Comparison of ENCODE assay signal across 8 cellular contexts in the genomic region with DNA sequence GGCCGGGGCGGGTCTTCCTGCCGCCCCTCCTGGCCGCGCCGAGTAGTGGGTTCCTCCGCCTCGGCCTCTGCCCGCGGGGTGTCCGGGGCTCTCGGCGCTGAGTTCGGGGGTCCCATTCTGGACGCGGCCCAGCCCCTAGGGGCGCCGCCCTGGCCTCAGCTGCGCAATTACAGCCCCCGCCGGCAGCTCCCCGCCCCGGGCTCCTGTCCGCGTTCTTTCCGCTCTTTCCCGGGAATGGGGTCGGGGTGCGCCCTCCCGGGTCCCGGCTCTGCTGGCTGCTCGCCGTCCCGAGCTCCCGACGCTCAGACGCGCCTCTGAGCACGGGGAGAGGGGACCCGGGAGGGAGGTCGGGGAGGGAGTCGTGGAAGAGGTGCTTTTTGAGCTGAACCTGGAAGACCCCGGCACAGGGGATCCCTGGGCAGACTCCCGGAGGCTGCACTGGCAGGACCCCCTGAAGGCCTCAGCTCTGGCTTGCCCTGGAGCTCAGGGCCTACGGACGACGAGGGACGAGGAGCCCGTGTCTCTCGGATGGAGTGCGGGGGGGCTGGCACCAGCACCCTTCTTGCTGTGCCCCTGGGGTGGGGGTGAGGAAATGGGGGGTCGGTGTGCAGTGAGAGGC. TPM values are rescaled to one million over a fixed set of nuclear protein-coding genes. Genes with fewer than 3 reads are reported as not detected.
A peak's percentile ranks its signal among the peaks of the same experiment; 100 is the strongest.
DNase-seq lines count a peak whose midpoint lies in the region; ATAC-seq and TF ChIP-seq lines count a peak whose summit lies in the region.

No MANE protein-coding gene starts in this region.

- H3K9ac ChIP-seq in SU-DHL-6 (ENCODE audit: low read length), result peak overlapping the region; percentile 79

- no peaks in the 10 kb centered on the region for H3K9me2 ChIP-seq in SU-DHL-6 (replicated peaks; ENCODE audit: insufficient read depth, low read length)

- H3K9me3 ChIP-seq in heart left ventricle, result no peaks in the 10 kb centered on the region
- H3K9me3 ChIP-seq in SU-DHL-6 (ENCODE audit: insufficient read depth, low read length), result no peaks in the 10 kb centered on the region
- H3K9me3 ChIP-seq in right atrium auricular region, result no peaks in the 10 kb centered on the region

- 0 to 2% (median 1%) methylated on average over 29 to 52 of the region's 52 CpGs for WGBS in heart left ventricle, 4 donors

- H3K27ac ChIP-seq in heart left ventricle (peak overlapping the region; percentile 86 to 99 (median 96)), SU-DHL-6 (ENCODE audit: low read depth, low read length) (no peak overlapping the region), right atrium auricular region (peak overlapping the region; percentile 95)

- peak overlapping the region; percentile 77 for H3K4me3 Mint-ChIP-seq in stimulated activated effector memory CD8-positive, alpha-beta T cell treated with anti-CD3 and anti-CD28 coated beads, Interleukin-12 subunit alpha, Interleukin-12 subunit beta, amount 100 ng/mL, for 72 hours

- DNase-seq in heart left ventricle (no peak), cardiac septum (ENCODE audit: low spot score) (no peak), right atrium auricular region (ENCODE audit: low spot score) (no peak), NCI-H69 (lab: John Stamatoyannopoulos, UW) (no peak), cerebellar nuclear complex (lab: John Stamatoyannopoulos, UW) (no peak), posterior vena cava (ENCODE audit: low spot score) (no peak)
- no peak for DNase-seq in stimulated activated effector memory CD8-positive, alpha-beta T cell treated with anti-CD3 and anti-CD28 coated beads, Interleukin-12 subunit alpha, Interleukin-12 subunit beta, amount 100 ng/mL, for 72 hours (ENCODE audit: low spot score in 2 of 2)

- H3K4me1 Mint-ChIP-seq in stimulated activated effector memory CD8-positive, alpha-beta T cell treated with anti-CD3 and anti-CD28 coated beads, Interleukin-12 subunit alpha, Interleukin-12 subunit beta, amount 100 ng/mL, for 72 hours, result peaks cover 29% of the 10 kb centered on the region

- H3K79me2 ChIP-seq in SU-DHL-6 (ENCODE audit: insufficient read depth, low read length), result peaks cover 19% of the 10 kb centered on the region

- H4K20me1 ChIP-seq in SU-DHL-6 (ENCODE audit: low read depth, low read length), result peaks cover 6% of the 10 kb centered on the region; the same call in 1 of the 2 replicates

- peak overlapping the region; percentile 43 for H3K27ac Mint-ChIP-seq in stimulated activated effector memory CD8-positive, alpha-beta T cell treated with anti-CD3 and anti-CD28 coated beads, Interleukin-12 subunit alpha, Interleukin-12 subunit beta, amount 100 ng/mL, for 72 hours

- H3K4me3 ChIP-seq in heart left ventricle, result peak overlapping the region; percentile 78 to 100 (median 93)
- peak overlapping the region; percentile 88 for H3K4me3 ChIP-seq in SU-DHL-6 (ENCODE audit: insufficient read depth, low read length, poor library complexity, severe bottlenecking)
- peak overlapping the region; percentile 86 to 97 for H3K4me3 ChIP-seq in right atrium auricular region

- H3K36me3 ChIP-seq in heart left ventricle (peaks cover 0 to 32% (median 24%) of the 10 kb centered on the region in 9 donors), SU-DHL-6 (ENCODE audit: low read length) (no peaks in the 10 kb centered on the region), right atrium auricular region (peaks cover 27% of the 10 kb centered on the region)

- peak overlapping the region; percentile 70 for H3K4me2 ChIP-seq in SU-DHL-6 (ENCODE audit: low read depth, low read length, poor library complexity, severe bottlenecking)

- peaks cover 0 to 3% (median 0%) of the 10 kb centered on the region in 9 donors for H3K27me3 ChIP-seq in heart left ventricle
- no peaks in the 10 kb centered on the region for H3K27me3 ChIP-seq in SU-DHL-6 (ENCODE audit: low read length)
- no peaks in the 10 kb centered on the region for H3K27me3 ChIP-seq in right atrium auricular region

- no peak for TF ChIP-seq POLR2A in heart left ventricle (IDR thresholded peaks at IDR 0.05)

- intact Hi-C loops in heart left ventricle (cut with DNase I), result loop anchor here in 1 of 10 donors (5.0 kb wide), 1 partner anchor 36 kb away; the partner anchor contains the start of genes PIDD1 and RPLP2
- intact Hi-C loops in cardiac septum (cut with DNase I), result loop anchor here (5.0 kb wide), 1 partner anchor 36 kb away; the partner anchor contains the start of genes PIDD1 and RPLP2
- intact Hi-C loops in posterior vena cava (cut with DNase I), result loop anchor here in 1 of 2 donors (5.0 kb wide), 1 partner anchor 1039 kb away; no protein-coding TSS in a partner anchor

- peak in 1 of 4 donors; percentile 0 for ATAC-seq in heart left ventricle
- ATAC-seq in stimulated activated effector memory CD8-positive, alpha-beta T cell treated with anti-CD3 and anti-CD28 coated beads, Interleukin-12 subunit alpha, Interleukin-12 subunit beta, amount 100 ng/mL, for 72 hours, result no peak

- peak overlapping the region; percentile 99 for H2AFZ ChIP-seq in SU-DHL-6 (ENCODE audit: low read depth, low read length, severe bottlenecking)

- peaks cover 31% of the 10 kb centered on the region for H3K36me3 Mint-ChIP-seq in stimulated activated effector memory CD8-positive, alpha-beta T cell treated with anti-CD3 and anti-CD28 coated beads, Interleukin-12 subunit alpha, Interleukin-12 subunit beta, amount 100 ng/mL, for 72 hours

- no peaks in the 10 kb centered on the region for H3K9me3 Mint-ChIP-seq in stimulated activated effector memory CD8-positive, alpha-beta T cell treated with anti-CD3 and anti-CD28 coated beads, Interleukin-12 subunit alpha, Interleukin-12 subunit beta, amount 100 ng/mL, for 72 hours

- H3K4me1 ChIP-seq in heart left ventricle (peaks cover 7 to 76% (median 52%) of the 10 kb centered on the region in 12 donors), right atrium auricular region (peaks cover 0 to 85% of the 10 kb centered on the region in 2 donors)

- TF ChIP-seq CTCF in heart left ventricle (IDR thresholded peaks at IDR 0.05), result peak in 3 of 12 donors; percentile 5 to 15 (median 14)
- TF ChIP-seq CTCF in SU-DHL-6 (IDR thresholded peaks at IDR 0.05; ENCODE audit: insufficient read depth, low read length, poor library complexity, severe bottlenecking), result no peak
- TF ChIP-seq CTCF in right atrium auricular region (IDR thresholded peaks at IDR 0.05), result peak in 1 of 2 donors; percentile 36

- H3F3A ChIP-seq in SU-DHL-6 (ENCODE audit: insufficient read depth), result no peaks in the 10 kb centered on the region

RNA-seq across cellular contexts. Expression of gene TSPAN4, which starts 0.5 kb away (rescaled TPM):
- total RNA-seq in heart left ventricle (10 to 100 TPM; 22.7 to 93.0 (median 31.3) TPM), cardiac septum (27.9 TPM), right atrium auricular region (10 to 100 TPM; 37.2 to 81.0 TPM), posterior vena cava (10 to 100 TPM; 75.7 to 97.3 TPM)
- polyA plus RNA-seq in heart left ventricle, result 10 to 100 TPM; 31.2 to 52.5 TPM

RNA-seq across cellular contexts. Expression of gene POLR2L, which starts 0.9 kb away (rescaled TPM):
- 100 to 1,000 TPM in 8 of 9 donors, 10 to 100 TPM in 1; 74.4 to 267 (median 207) TPM for total RNA-seq in heart left ventricle
- 100 to 1,000 TPM; 217 to 227 TPM for polyA plus RNA-seq in heart left ventricle
- total RNA-seq in cardiac septum, result 202 TPM
- 100 to 1,000 TPM in 1 of 2 donors, 10 to 100 TPM in 1; 54.5 to 132 TPM for total RNA-seq in right atrium auricular region
- 10 to 100 TPM; 63.9 to 91.4 TPM for total RNA-seq in posterior vena cava

RNA-seq across cellular contexts. Expression of gene CD151, which starts 10.4 kb away (rescaled TPM):
- total RNA-seq in heart left ventricle (100 to 1,000 TPM; 323 to 682 (median 454) TPM), cardiac septum (625 TPM), right atrium auricular region (100 to 1,000 TPM; 322 to 710 TPM), posterior vena cava (100 to 1,000 TPM; 473 to 490 TPM)
- polyA plus RNA-seq in heart left ventricle, result 100 to 1,000 TPM; 560 to 817 TPM

RNA-seq across cellular contexts. Expression of gene CRACR2B, which starts 15.5 kb away (rescaled TPM):
- total RNA-seq in heart left ventricle (10 to 100 TPM; 13.3 to 22.4 (median 17.7) TPM), cardiac septum (12.2 TPM), right atrium auricular region (10 to 100 TPM; 15.6 to 29.7 TPM), posterior vena cava (1 to 10 TPM; 3.5 to 4.3 TPM)
- 10 to 100 TPM in 1 of 2 donors, 1 to 10 TPM in 1; 8.8 to 43.5 TPM for polyA plus RNA-seq in heart left ventricle

RNA-seq across cellular contexts. Expression of gene PNPLA2, which starts 24.5 kb away (rescaled TPM):
- total RNA-seq in heart left ventricle (100 to 1,000 TPM; 141 to 348 (median 232) TPM), cardiac septum (209 TPM), right atrium auricular region (100 to 1,000 TPM in 1 of 2 donors, 10 to 100 TPM in 1; 94.4 to 123 TPM), posterior vena cava (10 to 100 TPM; 80.7 to 85.5 TPM)
- 100 to 1,000 TPM; 112 to 133 TPM for polyA plus RNA-seq in heart left ventricle
